ENCODE assay signal across 23 cellular contexts in the genomic region with DNA sequence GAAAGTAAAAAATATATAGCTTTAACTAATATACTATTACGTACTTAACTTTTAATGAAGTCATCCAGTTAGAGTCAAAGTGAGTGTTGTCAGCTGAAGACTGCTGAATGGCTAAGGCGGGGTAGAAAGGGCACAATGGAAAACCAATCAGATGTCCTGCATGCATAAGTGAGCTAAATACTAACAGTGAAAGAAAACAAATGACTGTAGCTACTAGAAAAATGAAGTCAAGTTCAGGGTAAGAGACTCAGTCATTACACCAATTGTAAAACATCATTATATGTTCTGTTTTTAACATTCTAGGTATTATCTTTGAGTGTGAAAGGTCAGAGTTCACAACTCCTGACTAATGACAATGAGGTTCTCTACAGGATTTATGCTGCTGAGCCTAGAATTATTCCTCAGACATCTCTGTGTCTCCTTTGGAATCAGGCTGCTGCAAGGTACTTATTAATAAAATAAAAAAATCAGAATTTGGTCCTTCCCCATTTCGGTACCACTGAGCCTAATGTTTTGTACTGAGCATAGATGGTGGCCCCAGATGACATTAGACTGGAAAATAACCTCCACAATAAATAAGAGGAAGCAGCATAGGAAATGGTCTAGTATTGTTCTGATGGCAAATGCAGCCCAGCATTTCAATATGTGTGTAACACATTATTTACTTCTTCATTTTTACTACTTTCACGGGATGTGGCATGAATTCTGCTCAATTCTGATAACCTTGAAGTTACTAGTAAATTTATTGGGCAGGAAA.
"Had no signal": no experiment of that assay in that cellular context is flagged by ENCODE, and none has a peak within 500 bp of the region (broad histone marks: within the 10 kb centered on the region; RNA-seq: fewer than 3 reads in every experiment).

No MANE protein-coding gene starts in this region.

- H3K27me3 ChIP-seq: body of pancreas, dorsolateral prefrontal cortex, neutrophil, pancreas, tibial nerve, vagina had no signal

- H3K4me3 ChIP-seq: body of pancreas, dorsolateral prefrontal cortex, lower lobe of right lung, pancreas, tibial nerve, vagina had no signal

- H3K27ac ChIP-seq: body of pancreas, dorsolateral prefrontal cortex, lower lobe of right lung, neutrophil, pancreas, tibial nerve, vagina, WERI-Rb-1 had no signal

- H3K9me3 ChIP-seq: body of pancreas, lower lobe of right lung, neutrophil, pancreas, tibial nerve, vagina had no signal

- FAIRE-seq: colon, pancreas had no signal

- ATAC-seq: body of pancreas; left colon; lower lobe of right lung; natural killer cell treated with Interleukin-12 subunit alpha and Interleukin-12 subunit beta and Interleukin-15 and Interleukin-18, amount 100 ng/mL, for 72 hours; stimulated activated naive CD8-positive, alpha-beta T cell treated with anti-CD3 and anti-CD28 coated beads, Interleukin-15, Interleukin-2, amounts not matched to agents 100 U/mL and 50 U/mL, for 24 hours had no signal

- DNase-seq: activated CD4-positive, alpha-beta T cell treated with anti-CD3 and anti-CD28 coated beads for 1 hour; activated CD4-positive, alpha-beta T cell treated with anti-CD3 and anti-CD28 coated beads, Interleukin-2, amount 50 U/mL, for 48 hours; activated naive CD4-positive, alpha-beta T cell treated with anti-CD3 and anti-CD28 coated beads for 36 hours; body of pancreas; dorsolateral prefrontal cortex; endodermal cell; erythroblast; foreskin melanocyte; hypothalamus; islet precursor cell; left colon; lower lobe of right lung; pancreas; stimulated activated naive CD8-positive, alpha-beta T cell treated with anti-CD3 and anti-CD28 coated beads, Interleukin-15, Interleukin-2, amounts not matched to agents 100 U/mL and 50 U/mL, for 24 hours; substantia nigra; T-helper 1 cell; T1000; WERI-Rb-1 had no signal

- H3K4me1 ChIP-seq: body of pancreas, lower lobe of right lung, pancreas, vagina had no signal

- H3K36me3 ChIP-seq: lower lobe of right lung, neutrophil, pancreas, tibial nerve, vagina had no signal
